In the genomic region with DNA sequence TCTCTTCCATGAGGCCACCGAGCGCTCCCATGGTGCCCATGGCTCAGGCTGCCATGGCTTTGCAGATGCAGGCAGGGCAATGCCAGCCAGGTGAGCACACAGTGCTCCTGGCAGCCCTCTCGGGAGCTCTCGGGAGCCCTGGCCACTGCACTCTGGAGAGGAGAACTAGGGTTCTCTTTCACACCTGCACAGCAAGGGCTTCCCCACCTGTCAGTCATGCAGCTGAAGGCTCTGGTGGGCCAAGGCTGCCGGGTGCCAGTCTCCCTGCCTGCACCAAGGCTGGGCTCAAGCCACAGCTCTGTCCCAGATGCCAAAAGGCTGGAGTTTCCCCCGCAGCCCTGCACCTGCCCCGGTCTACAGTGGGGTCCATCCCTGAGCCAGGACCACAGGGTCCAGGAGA, we compare ENCODE assay signal across 20 cellular contexts.
"Had no signal": no experiment of that assay in that cellular context is flagged by ENCODE, and none has a peak within 500 bp of the region (broad histone marks: within the 10 kb centered on the region; RNA-seq: fewer than 3 reads in every experiment).

No MANE protein-coding gene starts in this region.

- H3K27ac Mint-ChIP-seq: progenitor cell of endocrine pancreas; stimulated activated memory B cell treated with anti-CD40 and anti-IgM and Interleukin-4, amounts not matched to agents 10 μg/mL and 1 μg/mL and 100 μg/mL, for 72 hours; type B pancreatic cell had no signal

- DNase-seq: effector CD4-positive, alpha-beta T cell; endodermal cell; foreskin melanocyte; head of caudate nucleus; mammary epithelial cell; mucosa of descending colon; naive thymus-derived CD8-positive, alpha-beta T cell; pancreas; stimulated activated CD4-positive, alpha-beta T cell treated with anti-CD3 and anti-CD28 coated beads, Interleukin-4, amount 100 ng/mL, for 1 hour; thyroid gland had no signal

- FAIRE-seq: endothelial cell of umbilical vein, pancreas had no signal

- H3K9me3 Mint-ChIP-seq: endodermal cell; naive thymus-derived CD8-positive, alpha-beta T cell; stimulated activated memory B cell treated with anti-CD40 and anti-IgM and Interleukin-4, amounts not matched to agents 10 μg/mL and 1 μg/mL and 100 μg/mL, for 72 hours; type B pancreatic cell had no signal

- H3K36me3 ChIP-seq: pancreas had no signal

- H3K4me1 ChIP-seq: pancreas, thyroid gland had no signal

- H3K9me3 ChIP-seq: mucosa of descending colon, pancreas, suprapubic skin, thyroid gland, vagina had no signal

- H3K27me3 Mint-ChIP-seq: naive thymus-derived CD8-positive, alpha-beta T cell; stimulated activated memory B cell treated with anti-CD40 and anti-IgM and Interleukin-4, amounts not matched to agents 10 μg/mL and 1 μg/mL and 100 μg/mL, for 72 hours; type B pancreatic cell had no signal

- H3K27ac ChIP-seq: coronary artery, hepatocyte, pancreas, suprapubic skin, thyroid gland, vagina had no signal

- H2AFZ ChIP-seq: hepatocyte had no signal

- H3K4me3 Mint-ChIP-seq: endodermal cell; naive thymus-derived CD8-positive, alpha-beta T cell; stimulated activated memory B cell treated with anti-CD40 and anti-IgM and Interleukin-4, amounts not matched to agents 10 μg/mL and 1 μg/mL and 100 μg/mL, for 72 hours; type B pancreatic cell had no signal

- ATAC-seq: left lobe of liver; mucosa of descending colon; naive thymus-derived CD8-positive, alpha-beta T cell; pancreas; right cardiac atrium; stimulated activated memory B cell treated with anti-CD40 and anti-IgM and Interleukin-4, amounts not matched to agents 10 μg/mL and 1 μg/mL and 100 μg/mL, for 72 hours had no signal

- H3K4me3 ChIP-seq: coronary artery, hepatocyte, mucosa of descending colon, pancreas, suprapubic skin, thyroid gland, vagina had no signal

- H3K27me3 ChIP-seq: hepatocyte, pancreas, suprapubic skin, thyroid gland, vagina had no signal

- H3K4me2 ChIP-seq: hepatocyte had no signal
